Comparison of ENCODE assay signal across 30 cellular contexts in the genomic region with DNA sequence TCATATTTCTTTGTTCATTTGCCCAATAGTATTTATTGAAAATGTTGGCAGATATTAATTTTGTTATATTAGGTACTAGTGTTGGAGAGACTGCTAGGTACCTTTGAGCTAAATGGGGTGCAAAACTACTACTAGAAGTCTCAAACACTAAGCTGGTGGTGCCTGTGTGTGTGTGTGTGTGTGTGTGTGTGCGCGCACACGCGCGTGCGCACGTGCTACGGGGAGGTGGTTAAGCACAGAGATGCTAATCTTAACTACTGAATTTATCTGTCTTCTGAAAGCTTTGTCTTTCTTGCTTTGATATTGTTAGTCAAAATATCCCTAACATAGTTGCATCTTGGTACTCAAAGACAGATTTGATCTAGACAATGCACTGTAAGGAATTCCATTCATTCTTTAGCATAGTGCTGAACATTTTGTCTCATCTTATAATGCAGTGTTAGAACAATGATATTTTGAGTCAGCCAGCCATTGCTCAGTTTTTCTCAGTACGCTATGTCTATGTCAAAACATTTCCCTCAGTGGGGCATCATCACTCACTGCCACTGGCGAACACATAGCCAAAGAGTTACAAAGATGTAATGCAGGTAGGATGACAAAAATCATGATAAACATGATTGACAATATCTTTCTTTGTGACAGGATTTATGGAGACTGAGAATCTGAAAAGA.
"Had no signal": no experiment of that assay in that cellular context is flagged by ENCODE, and none has a peak within 500 bp of the region (broad histone marks: within the 10 kb centered on the region; RNA-seq: fewer than 3 reads in every experiment).

No MANE protein-coding gene starts in this region.

- H3K4me1 ChIP-seq: body of pancreas, Peyer's patch, SJSA1 had no signal

- H3K27ac ChIP-seq: body of pancreas, Peyer's patch, SJSA1 had no signal

- H3K27me3 ChIP-seq: body of pancreas, Peyer's patch, SJSA1 had no signal

- H3K4me1 Mint-ChIP-seq: activated CD4-positive, alpha-beta T cell treated with anti-CD3 and anti-CD28 coated beads, Interleukin-2, amount 10 ng/mL, durations not matched to agents 24 days and 14 days; activated naive CD8-positive, alpha-beta T cell treated with anti-CD3 and anti-CD28 coated beads for 36 hours; activated T-helper 17 cell treated with anti-CD3 and anti-CD28 coated beads, Interleukin-2, amount 50 U/mL, for 72 hours had no signal

- H3K27ac Mint-ChIP-seq: activated CD4-positive, alpha-beta T cell treated with anti-CD3 and anti-CD28 coated beads, Interleukin-2, amount 10 ng/mL, durations not matched to agents 24 days and 14 days; activated CD8-positive, alpha-beta T cell treated with anti-CD3 and anti-CD28 coated beads for 36 hours; activated naive CD8-positive, alpha-beta T cell treated with anti-CD3 and anti-CD28 coated beads for 36 hours; activated T-cell treated with anti-CD3 and anti-CD28 coated beads, Interleukin-2, amount 50 U/mL, for 72 hours; activated T-helper 17 cell treated with anti-CD3 and anti-CD28 coated beads, Interleukin-2, amount 50 U/mL, for 72 hours had no signal

- DNase-seq: activated CD4-positive, alpha-beta T cell treated with anti-CD3 and anti-CD28 coated beads, Interleukin-2, amount 10 ng/mL, durations not matched to agents 24 days and 14 days; activated CD4-positive, alpha-beta T cell treated with anti-CD3 and anti-CD28 coated beads, Interleukin-2, amount 50 U/mL, for 4 hours; activated CD8-positive, alpha-beta T cell treated with anti-CD3 and anti-CD28 coated beads for 36 hours; activated effector memory CD4-positive, alpha-beta T cell treated with anti-CD3 and anti-CD28 coated beads, Interleukin-2, amount 50 U/mL, for 16 hours; activated naive CD4-positive, alpha-beta T cell; activated naive CD4-positive, alpha-beta T cell treated with anti-CD3 and anti-CD28 coated beads, Interleukin-2, amount 50 U/mL, for 16 hours; activated naive CD8-positive, alpha-beta T cell treated with anti-CD3 and anti-CD28 coated beads for 36 hours; activated T-cell treated with anti-CD3 and anti-CD28 coated beads, Interleukin-2, amount 50 U/mL, for 1 hour; activated T-cell treated with anti-CD3 and anti-CD28 coated beads, Interleukin-2, amount 50 U/mL, for 72 hours; body of pancreas; KG1; MM.1S; MV-4-11; NCI-H1092; NCI-H1436 treated with DMSO at 0.1 percent for 48 hours; NCI-H1694 treated with DMSO at 0.1 percent for 48 hours; NCI-H2029; NCI-H345; NCI-H524 treated with DMSO at 0.1 percent for 48 hours; NCI-H748 treated with DMSO at 0.1 percent for 48 hours; NK-92 treated with Interleukin-12 subunit alpha and Interleukin-12 subunit beta, amount 100 ng/mL, for 24 hours; PC-3; Peyer's patch; RPMI8226; SHP77 treated with DMSO at 0.1 percent for 48 hours; SW 1271; T-helper 1 cell; T1000 had no signal

- H3K4me3 Mint-ChIP-seq: activated CD4-positive, alpha-beta T cell treated with anti-CD3 and anti-CD28 coated beads, Interleukin-2, amount 10 ng/mL, durations not matched to agents 24 days and 14 days; activated CD8-positive, alpha-beta T cell treated with anti-CD3 and anti-CD28 coated beads for 36 hours; activated naive CD8-positive, alpha-beta T cell treated with anti-CD3 and anti-CD28 coated beads for 36 hours; activated T-cell treated with anti-CD3 and anti-CD28 coated beads, Interleukin-2, amount 50 U/mL, for 72 hours; activated T-helper 17 cell treated with anti-CD3 and anti-CD28 coated beads, Interleukin-2, amount 50 U/mL, for 72 hours had no signal

- ATAC-seq: activated CD8-positive, alpha-beta T cell treated with anti-CD3 and anti-CD28 coated beads for 36 hours; activated T-cell treated with anti-CD3 and anti-CD28 coated beads, Interleukin-2, amount 50 U/mL, for 72 hours; activated T-helper 17 cell treated with anti-CD3 and anti-CD28 coated beads, Interleukin-2, amount 50 U/mL, for 72 hours; body of pancreas; PC-3 had no signal

- H3K36me3 Mint-ChIP-seq: activated naive CD8-positive, alpha-beta T cell treated with anti-CD3 and anti-CD28 coated beads for 36 hours had no signal

- H3K27me3 Mint-ChIP-seq: activated CD4-positive, alpha-beta T cell treated with anti-CD3 and anti-CD28 coated beads, Interleukin-2, amount 10 ng/mL, durations not matched to agents 24 days and 14 days; activated CD8-positive, alpha-beta T cell treated with anti-CD3 and anti-CD28 coated beads for 36 hours; activated naive CD8-positive, alpha-beta T cell treated with anti-CD3 and anti-CD28 coated beads for 36 hours; activated T-helper 17 cell treated with anti-CD3 and anti-CD28 coated beads, Interleukin-2, amount 50 U/mL, for 72 hours had no signal

- H3K9me3 Mint-ChIP-seq: activated CD4-positive, alpha-beta T cell treated with anti-CD3 and anti-CD28 coated beads, Interleukin-2, amount 10 ng/mL, durations not matched to agents 24 days and 14 days; activated CD8-positive, alpha-beta T cell treated with anti-CD3 and anti-CD28 coated beads for 36 hours; activated naive CD8-positive, alpha-beta T cell treated with anti-CD3 and anti-CD28 coated beads for 36 hours had no signal

- H3K36me3 ChIP-seq: Peyer's patch, SJSA1 had no signal

- H3K4me3 ChIP-seq: body of pancreas, Peyer's patch, SJSA1 had no signal

- H3K9me3 ChIP-seq: body of pancreas, Peyer's patch, SJSA1 had no signal
